Comparison of ENCODE assay signal across 17 cellular contexts in the genomic region with DNA sequence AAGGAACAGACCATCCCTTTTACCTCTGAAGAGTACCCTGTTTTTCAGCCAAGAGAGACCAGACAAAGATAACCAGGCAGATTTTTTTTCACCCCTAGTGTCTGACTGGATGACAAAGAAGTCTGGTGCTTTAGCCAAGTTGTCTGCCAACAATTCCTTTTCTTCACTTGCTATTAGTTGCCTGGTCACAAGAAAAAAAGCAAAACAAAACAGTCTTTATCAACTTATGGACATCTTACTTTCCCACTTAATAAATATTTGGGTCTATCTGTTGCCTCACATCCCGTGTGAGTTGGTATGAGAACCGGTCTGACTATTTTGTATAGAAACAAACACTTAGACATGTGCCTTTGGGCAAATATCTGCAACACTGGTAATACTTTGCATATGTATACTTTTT.
DNase-seq lines count a peak whose midpoint lies in the region; ATAC-seq and TF ChIP-seq lines count a peak whose summit lies in the region.
"Had no signal": no experiment of that assay in that cellular context is flagged by ENCODE, and none has a peak within 500 bp of the region (broad histone marks: within the 10 kb centered on the region; RNA-seq: fewer than 3 reads in every experiment).

No MANE protein-coding gene starts in this region.

- H3K23ac ChIP-seq in neuronal stem cell (ENCODE audit: low read depth, low read length, poor library complexity): no peak overlapping the region

- H3K9ac ChIP-seq in mammary epithelial cell (ENCODE audit: insufficient read depth, low read length): no peak overlapping the region
- H3K9ac ChIP-seq in neuronal stem cell (ENCODE audit: low read depth, low read length, poor library complexity): no peak overlapping the region

- H3K4me3 ChIP-seq in mammary epithelial cell (replicated peaks in 1 of 3; ENCODE audit: insufficient read depth in 1 of 3, low read depth in 2 of 3, low read length in 3 of 3): no peak overlapping the region
- H3K4me3 ChIP-seq in aorta (ENCODE audit: low read length in 2 of 2): no peak overlapping the region
- no peak overlapping the region for H3K4me3 ChIP-seq in neuronal stem cell (ENCODE audit: low read length in 2 of 2)
- H3K4me3 ChIP-seq: SJSA1, transverse colon had no signal

- H3K79me1 ChIP-seq in neuronal stem cell (ENCODE audit: low read depth, low read length): no peaks in the 10 kb centered on the region

- H3K4me2 ChIP-seq in mammary epithelial cell (ENCODE audit: insufficient read depth, low read depth, low read length): peak overlapping the region; percentile 16
- no peak overlapping the region for H3K4me2 ChIP-seq in neuronal stem cell (ENCODE audit: insufficient read depth, low read length, poor library complexity, severe bottlenecking)

- TF ChIP-seq CTCF in HFFc6 (IDR thresholded peaks at IDR 0.05) (no peak), mammary epithelial cell (conservative IDR thresholded peaks at IDR 0.05 in 1 of 2, IDR thresholded peaks at IDR 0.05 in 1 of 2; ENCODE audit: extremely low read depth in 1 of 2, insufficient read depth in 1 of 2, low read depth in 1 of 2, low read length in 2 of 2) (no peak)

- no peak overlapping the region for H3K27ac Mint-ChIP-seq in HFFc6
- H3K27ac Mint-ChIP-seq: activated CD4-positive, alpha-beta T cell treated with anti-CD3 and anti-CD28 coated beads, Interleukin-2, amount 10 ng/mL, durations not matched to agents 7 days and 5 days; stimulated activated effector memory CD8-positive, alpha-beta T cell treated with anti-CD3 and anti-CD28 coated beads, Interleukin-12 subunit alpha, Interleukin-12 subunit beta, amount 100 ng/mL, for 72 hours had no signal

- H3K4me1 Mint-ChIP-seq in HFFc6 (ENCODE audit: low read depth): no peaks in the 10 kb centered on the region
- H3K4me1 Mint-ChIP-seq: activated CD4-positive, alpha-beta T cell treated with anti-CD3 and anti-CD28 coated beads, Interleukin-2, amount 10 ng/mL, durations not matched to agents 7 days and 5 days; stimulated activated effector memory CD8-positive, alpha-beta T cell treated with anti-CD3 and anti-CD28 coated beads, Interleukin-12 subunit alpha, Interleukin-12 subunit beta, amount 100 ng/mL, for 72 hours had no signal

- no peaks in the 10 kb centered on the region for H3K36me3 Mint-ChIP-seq in HFFc6 (ENCODE audit: low read depth)
- H3K36me3 Mint-ChIP-seq: stimulated activated effector memory CD8-positive, alpha-beta T cell treated with anti-CD3 and anti-CD28 coated beads, Interleukin-12 subunit alpha, Interleukin-12 subunit beta, amount 100 ng/mL, for 72 hours had no signal

- dilution Hi-C loops in mammary epithelial cell (cut with HindIII; ENCODE audit: low sequenced_read_pairs): no loop called here

- no peak overlapping the region for H2BK5ac ChIP-seq in neuronal stem cell (ENCODE audit: low read length)

- H2AK5ac ChIP-seq in neuronal stem cell (ENCODE audit: low read depth, low read length): no peak overlapping the region

- H3K36me3 ChIP-seq in mammary epithelial cell (ENCODE audit: insufficient read depth, low read length) (no peaks in the 10 kb centered on the region), aorta (ENCODE audit: control insufficient read depth in 1 of 2, insufficient read depth in 2 of 2, low read length in 1 of 2) (no peaks in the 10 kb centered on the region), neuronal stem cell (replicated peaks in 1 of 2; ENCODE audit: control insufficient read depth in 2 of 2, insufficient read depth in 2 of 2, low read length in 2 of 2) (no peaks in the 10 kb centered on the region)
- H3K36me3 ChIP-seq: SJSA1, transverse colon had no signal

- BruUV-seq in mammary epithelial cell (replicated peaks; lab: Mats Ljungman, UMichigan): no TSS peak

- no peak overlapping the region for H4K91ac ChIP-seq in neuronal stem cell (ENCODE audit: low read depth, low read length, poor library complexity)

- H2BK12ac ChIP-seq in neuronal stem cell (ENCODE audit: low read length): no peak overlapping the region

- no peak for ATAC-seq in aorta (ENCODE audit: low FRiP score)
- ATAC-seq: activated T-cell treated with anti-CD3 and anti-CD28 coated beads, Interleukin-2, amount 50 U/mL, for 4 hours; stimulated activated effector memory CD8-positive, alpha-beta T cell treated with anti-CD3 and anti-CD28 coated beads, Interleukin-12 subunit alpha, Interleukin-12 subunit beta, amount 100 ng/mL, for 72 hours had no signal

- H3K27me3 ChIP-seq in mammary epithelial cell (ENCODE audit: insufficient read depth, low read length) (no peaks in the 10 kb centered on the region), aorta (ENCODE audit: control insufficient read depth in 1 of 2, insufficient read depth in 2 of 2, low read length in 1 of 2) (no peaks in the 10 kb centered on the region), neuronal stem cell (ENCODE audit: control insufficient read depth in 3 of 3, insufficient read depth in 3 of 3, low read depth in 1 of 3, low read length in 3 of 3) (no peaks in the 10 kb centered on the region)
- H3K27me3 ChIP-seq: SJSA1, transverse colon had no signal

- H4K20me1 ChIP-seq in mammary epithelial cell (ENCODE audit: insufficient read depth, low read length): no peaks in the 10 kb centered on the region

- DNase-seq in AG08395 (ENCODE audit: low spot score): peak; percentile 45
- DNase-seq in HFFc6: peak; percentile 54
- peak; percentile 53 for DNase-seq in mammary epithelial cell
- DNase-seq in hepatic stellate cell (ENCODE audit: low spot score): peak; percentile 16
- no peak for DNase-seq in OCI-M1 (lab: John Stamatoyannopoulos, UW)
- no peak for DNase-seq in aorta
- DNase-seq in neuronal stem cell (ENCODE audit: low spot score): no peak
- DNase-seq in Kasumi-1 (lab: John Stamatoyannopoulos, UW): no peak
- DNase-seq: activated CD4-positive, alpha-beta T cell treated with anti-CD3 and anti-CD28 coated beads, Interleukin-2, amount 10 ng/mL, durations not matched to agents 7 days and 5 days; activated T-cell treated with anti-CD3 and anti-CD28 coated beads, Interleukin-2, amount 50 U/mL, for 4 hours; KG1; kidney glomerular epithelial cell; NCI-H1105 treated with DMSO at 0.1 percent for 48 hours; nucleus accumbens; transverse colon had no signal

- no peaks in the 10 kb centered on the region for H3K79me2 ChIP-seq in mammary epithelial cell (ENCODE audit: insufficient read depth, low read length)

- no peak overlapping the region for H2BK15ac ChIP-seq in neuronal stem cell (ENCODE audit: low read length)

- intact Hi-C loops in mammary epithelial cell (cut with micrococcal nuclease) (no loop called here), aorta (cut with DNase I) (no loop called here)

- H2AFZ ChIP-seq in mammary epithelial cell (ENCODE audit: low read depth, low read length) (no peak overlapping the region), neuronal stem cell (ENCODE audit: low read length) (no peak overlapping the region)

- no peaks in the 10 kb centered on the region; the same call in 1 of the 2 replicates for H3K27me3 Mint-ChIP-seq in HFFc6 (ENCODE audit: insufficient read depth)
- H3K27me3 Mint-ChIP-seq: activated CD4-positive, alpha-beta T cell treated with anti-CD3 and anti-CD28 coated beads, Interleukin-2, amount 10 ng/mL, durations not matched to agents 7 days and 5 days had no signal

- H3K4me1 ChIP-seq in mammary epithelial cell (ENCODE audit: insufficient read depth, low read length) (no peaks in the 10 kb centered on the region), aorta (ENCODE audit: control insufficient read depth in 1 of 2, insufficient read depth in 2 of 2, low read length in 2 of 2) (no peaks in the 10 kb centered on the region), neuronal stem cell (ENCODE audit: control insufficient read depth in 2 of 2, insufficient read depth in 1 of 2, low read depth in 1 of 2, low read length in 2 of 2) (no peaks in the 10 kb centered on the region)
- H3K4me1 ChIP-seq: SJSA1, transverse colon had no signal

- H3K4me3 Mint-ChIP-seq in HFFc6: no peak overlapping the region
- H3K4me3 Mint-ChIP-seq: activated CD4-positive, alpha-beta T cell treated with anti-CD3 and anti-CD28 coated beads, Interleukin-2, amount 10 ng/mL, durations not matched to agents 7 days and 5 days; activated T-cell treated with anti-CD3 and anti-CD28 coated beads, Interleukin-2, amount 50 U/mL, for 4 hours; stimulated activated effector memory CD8-positive, alpha-beta T cell treated with anti-CD3 and anti-CD28 coated beads, Interleukin-12 subunit alpha, Interleukin-12 subunit beta, amount 100 ng/mL, for 72 hours had no signal

- H2BK120ac ChIP-seq in neuronal stem cell (ENCODE audit: low read depth, low read length): no peak overlapping the region

- in situ Hi-C loops in mammary epithelial cell (cut with MboI; ENCODE audit: low sequenced_read_pairs in 2 of 2): no loop called here

- H3K9me3 ChIP-seq in mammary epithelial cell (replicated peaks; ENCODE audit: insufficient read depth, low read length) (no peaks in the 10 kb centered on the region), aorta (ENCODE audit: control insufficient read depth, low read length) (no peaks in the 10 kb centered on the region), neuronal stem cell (replicated peaks in 1 of 2; ENCODE audit: control insufficient read depth in 2 of 2, insufficient read depth in 1 of 2, low read depth in 1 of 2, low read length in 2 of 2) (peaks cover 3 to 12% of the 10 kb centered on the region in 2 donors)
- H3K9me3 ChIP-seq: SJSA1, transverse colon had no signal

- CTCF ChIA-PET in mammary epithelial cell (lab: Charles Lee; ENCODE audit: low non-redundant PET): no interaction called here

- H3K27ac ChIP-seq in mammary epithelial cell (ENCODE audit: insufficient read depth, low read depth, low read length) (no peak overlapping the region), aorta (ENCODE audit: low read depth in 1 of 2, low read length in 2 of 2) (no peak overlapping the region), neuronal stem cell (replicated peaks; ENCODE audit: low read length) (no peak overlapping the region)
- H3K27ac ChIP-seq: SJSA1, transverse colon had no signal

- no peak overlapping the region for H3K14ac ChIP-seq in neuronal stem cell (ENCODE audit: low read length)

- no peak overlapping the region for H3K18ac ChIP-seq in neuronal stem cell (ENCODE audit: low read length)

- WGBS in mammary epithelial cell (ENCODE audit: low coverage, missing lambda C conversion rate): 0% methylated on average over 2 of the region's 2 CpGs
- WGBS in aorta, 2 donors: 10 to 15% methylated on average over 2 of the region's 2 CpGs
- WGBS in neuronal stem cell (ENCODE audit: extremely low coverage in 2 of 2, insufficient read length in 2 of 2, insufficient replicate concordance in 1 of 2), 2 donors: no CpG with 5 or more reads among the region's 2 CpGs

- H4K8ac ChIP-seq in neuronal stem cell (ENCODE audit: low read depth, low read length): no peak overlapping the region

- no peaks in the 10 kb centered on the region for H3K9me3 Mint-ChIP-seq in HFFc6
- H3K9me3 Mint-ChIP-seq: activated CD4-positive, alpha-beta T cell treated with anti-CD3 and anti-CD28 coated beads, Interleukin-2, amount 10 ng/mL, durations not matched to agents 7 days and 5 days; activated T-cell treated with anti-CD3 and anti-CD28 coated beads, Interleukin-2, amount 50 U/mL, for 4 hours had no signal

- no peak overlapping the region for H3K4ac ChIP-seq in neuronal stem cell (ENCODE audit: low read length)

Comparison
In these comparisons a context has a peak if more than half of its experiments do, and no peak if none do; other contexts are left out.
1. DNase-seq: peak in AG08395 (single experiment), HFFc6 (single experiment), mammary epithelial cell (single experiment) and hepatic stellate cell (single experiment); none in OCI-M1 (single experiment), aorta (0 of 2), neuronal stem cell (single experiment) and Kasumi-1 (0 of 2).